Comparison of ENCODE assay signal across 8 cellular contexts in the genomic region with DNA sequence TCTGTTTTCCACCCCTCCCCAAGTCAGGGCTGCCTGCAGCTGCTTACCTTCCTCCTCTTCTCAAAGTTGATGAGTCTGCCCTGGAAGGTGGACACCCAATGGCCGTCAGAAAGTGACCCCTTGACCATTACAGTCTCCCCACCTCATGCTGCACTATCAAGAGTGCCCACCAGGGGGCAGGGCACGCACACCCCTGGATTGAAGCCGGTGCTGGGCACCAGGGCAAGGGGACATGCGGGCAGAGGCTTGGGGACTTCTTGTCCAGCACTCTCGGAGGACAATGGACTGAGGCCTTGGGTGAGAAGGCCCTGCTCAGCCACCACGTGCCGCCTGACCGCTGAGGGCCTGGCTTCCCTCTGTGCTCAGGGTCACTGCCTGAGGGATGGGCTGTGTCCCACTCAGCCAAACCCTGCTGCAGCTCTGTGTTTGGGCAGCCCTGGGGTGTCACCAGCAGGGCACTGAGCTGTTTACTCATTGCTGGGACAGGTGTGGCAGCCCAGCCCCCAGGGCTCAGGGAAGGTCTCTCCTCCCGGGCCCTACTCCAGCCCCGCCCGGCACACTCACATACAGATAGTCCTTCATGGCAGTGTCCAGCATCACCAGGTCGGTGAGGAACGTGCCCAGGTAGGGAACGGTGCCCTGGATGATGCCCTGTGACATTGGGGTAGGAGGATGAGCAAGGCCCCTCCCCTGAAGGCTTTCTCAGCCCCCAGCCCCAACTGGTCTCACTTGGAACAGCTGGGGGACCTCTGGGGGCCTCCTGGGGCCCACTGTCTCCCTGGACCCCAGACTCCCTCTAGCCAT. TPM values are rescaled to one million over a fixed set of nuclear protein-coding genes. Genes with fewer than 3 reads are reported as not detected.
DNase-seq lines count a peak whose midpoint lies in the region; ATAC-seq, FAIRE-seq and TF ChIP-seq lines count a peak whose summit lies in the region.

No MANE protein-coding gene starts in this region.

- FAIRE-seq in bronchial epithelial cell (lab: Jason Lieb, UNC) (no peak), kidney (lab: Jason Lieb, UNC) (no peak)

- DNase-seq in BE2C (peak; percentile 67), bronchial epithelial cell (ENCODE audit: low read depth) (no peak), kidney (peak; percentile 85), NCI-H446 (lab: John Stamatoyannopoulos, UW) (no peak)
- peak; percentile 36 for DNase-seq in stimulated activated CD8-positive, alpha-beta memory T cell treated with anti-CD3 and anti-CD28 coated beads, Interleukin-12 subunit alpha, Interleukin-12 subunit beta, amount 100 ng/mL, for 1 hour (ENCODE audit: low read depth)

- no peak overlapping the region for H3K4me3 ChIP-seq in BE2C (ENCODE audit: low read depth, low read length)
- H3K4me3 ChIP-seq in HEK293 (ENCODE audit: low read depth, low read length): no peak overlapping the region
- H3K4me3 ChIP-seq in bronchial epithelial cell (ENCODE audit: low read depth, low read length): no peak overlapping the region
- H3K4me3 ChIP-seq in kidney (ENCODE audit: low read length in 2 of 2): no peak overlapping the region

- no peak overlapping the region for H3K27ac ChIP-seq in HEK293 (ENCODE audit: extremely low read depth, low read depth, low read length)
- H3K27ac ChIP-seq in VCaP: no peak overlapping the region
- no peak overlapping the region for H3K27ac ChIP-seq in kidney (ENCODE audit: low read depth in 2 of 2, low read length in 2 of 2)

- H3K36me3 ChIP-seq in BE2C (peaks cover 96% of the 10 kb centered on the region), HEK293 (ENCODE audit: control insufficient read depth in 2 of 2, insufficient read depth in 1 of 2, low read length in 2 of 2) (peaks cover 0 to 96% of the 10 kb centered on the region in 2 experiments; a peak in 2 of 3 replicates), bronchial epithelial cell (ENCODE audit: control insufficient read depth, insufficient read depth, low read length) (peaks cover 69% of the 10 kb centered on the region), kidney (ENCODE audit: control insufficient read depth in 1 of 2, insufficient read depth in 2 of 2, low read length in 2 of 2) (peaks cover 30 to 54% of the 10 kb centered on the region in 2 donors)

- H3K9ac ChIP-seq in kidney (ENCODE audit: low read length in 2 of 2): no peak overlapping the region

- CTCF ChIA-PET in HEK293 (lab: Yijun Ruan, JAX): interaction anchor here (0.6 to 22.4 kb wide), 22 partner anchors 9 to 623 kb away, joined by 3 to 342 read pairs (median 4); a partner anchor contains a TSS

- ATAC-seq in GM18867 (IDR thresholded peaks at IDR 0.05; ENCODE audit: unreplicated experiment): no peak

- no peaks in the 10 kb centered on the region for H3K4me1 ChIP-seq in BE2C
- no peaks in the 10 kb centered on the region for H3K4me1 ChIP-seq in HEK293 (ENCODE audit: control insufficient read depth, insufficient read depth, low read length)
- no peaks in the 10 kb centered on the region for H3K4me1 ChIP-seq in kidney (ENCODE audit: control insufficient read depth in 1 of 2, insufficient read depth in 1 of 2, low read depth in 1 of 2, low read length in 2 of 2)

- intact Hi-C loops in kidney (cut with DNase I): loop anchor here (5.0 kb wide), 1 partner anchor 39 kb away; no protein-coding TSS in a partner anchor

- TF ChIP-seq CTCF in BE2C (IDR thresholded peaks at IDR 0.05; ENCODE audit: low read depth, low read length) (peak; percentile 93), HEK293 (tag by site-specific recombination; IDR thresholded peaks at IDR 0.05) (peak; percentile 89), VCaP (conservative IDR thresholded peaks at IDR 0.05) (peak; percentile 93), bronchial epithelial cell (IDR thresholded peaks at IDR 0.05; ENCODE audit: insufficient read depth, low read length, severe bottlenecking) (peak; percentile 88), kidney (IDR thresholded peaks at IDR 0.05; ENCODE audit: borderline replicate concordance, extremely low read depth, insufficient read depth) (peak; percentile 96)

- H3K27me3 ChIP-seq in BE2C (no peaks in the 10 kb centered on the region), bronchial epithelial cell (ENCODE audit: control insufficient read depth, insufficient read depth, low read length) (no peaks in the 10 kb centered on the region)

- POLR2A ChIA-PET in HEK293 (lab: Yijun Ruan, JAX): interaction anchor here (0.6 to 1.4 kb wide), 3 partner anchors 9 to 73 kb away, joined by 3 read pairs; a partner anchor contains a TSS

- H3K9me3 ChIP-seq in BE2C (no peaks in the 10 kb centered on the region), HEK293 (ENCODE audit: control insufficient read depth, insufficient read depth, low read depth, low read length) (no peaks in the 10 kb centered on the region), kidney (ENCODE audit: control insufficient read depth in 1 of 2, low read length in 2 of 2) (no peaks in the 10 kb centered on the region)

TF ChIP-seq in HEK293, 187 proteins besides CTCF, POLR2A, EP300 and RAD21 (continues in another document):
- TF ChIP-seq BCL11A (tag by site-specific recombination; IDR thresholded peaks at IDR 0.05; ENCODE audit: low read depth) (peak; percentile 78), ZIC2 (tag by site-specific recombination; IDR thresholded peaks at IDR 0.05) (no peak), ZNF501 (tag by site-specific recombination; IDR thresholded peaks at IDR 0.05) (no peak), BCL11B (tag by site-specific recombination; IDR thresholded peaks at IDR 0.05; ENCODE audit: low read depth) (peak; percentile 55; the same call in 1 of the 2 replicates), ZNF791 (tag by site-specific recombination; IDR thresholded peaks at IDR 0.05) (no peak), ZNF670 (tag by site-specific recombination; IDR thresholded peaks at IDR 0.05; ENCODE audit: low read depth) (no peak), ZNF175 (tag by site-specific recombination; IDR thresholded peaks at IDR 0.05) (no peak), ZNF843 (tag by site-specific recombination; IDR thresholded peaks at IDR 0.05) (no peak), ZNF169 (tag by site-specific recombination; IDR thresholded peaks at IDR 0.05) (no peak), FEZF1 (tag by site-specific recombination; IDR thresholded peaks at IDR 0.05) (no peak), SCRT2 (tag by site-specific recombination; IDR thresholded peaks at IDR 0.05) (no peak), ZNF654 (tag by site-specific recombination; IDR thresholded peaks at IDR 0.05; ENCODE audit: low read depth) (peak; percentile 43)
- TF ChIP-seq, protein P1, sequence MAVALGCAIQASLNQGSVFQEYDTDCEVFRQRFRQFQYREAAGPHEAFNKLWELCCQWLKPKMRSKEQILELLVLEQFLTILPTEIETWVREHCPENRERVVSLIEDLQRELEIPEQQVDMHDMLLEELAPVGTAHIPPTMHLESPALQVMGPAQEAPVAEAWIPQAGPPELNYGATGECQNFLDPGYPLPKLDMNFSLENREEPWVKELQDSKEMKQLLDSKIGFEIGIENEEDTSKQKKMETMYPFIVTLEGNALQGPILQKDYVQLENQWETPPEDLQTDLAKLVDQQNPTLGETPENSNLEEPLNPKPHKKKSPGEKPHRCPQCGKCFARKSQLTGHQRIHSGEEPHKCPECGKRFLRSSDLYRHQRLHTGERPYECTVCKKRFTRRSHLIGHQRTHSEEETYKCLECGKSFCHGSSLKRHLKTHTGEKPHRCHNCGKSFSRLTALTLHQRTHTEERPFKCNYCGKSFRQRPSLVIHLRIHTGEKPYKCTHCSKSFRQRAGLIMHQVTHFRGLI (tag by site-specific recombination; IDR thresholded peaks at IDR 0.05): no peak
- TF ChIP-seq, protein P2, sequence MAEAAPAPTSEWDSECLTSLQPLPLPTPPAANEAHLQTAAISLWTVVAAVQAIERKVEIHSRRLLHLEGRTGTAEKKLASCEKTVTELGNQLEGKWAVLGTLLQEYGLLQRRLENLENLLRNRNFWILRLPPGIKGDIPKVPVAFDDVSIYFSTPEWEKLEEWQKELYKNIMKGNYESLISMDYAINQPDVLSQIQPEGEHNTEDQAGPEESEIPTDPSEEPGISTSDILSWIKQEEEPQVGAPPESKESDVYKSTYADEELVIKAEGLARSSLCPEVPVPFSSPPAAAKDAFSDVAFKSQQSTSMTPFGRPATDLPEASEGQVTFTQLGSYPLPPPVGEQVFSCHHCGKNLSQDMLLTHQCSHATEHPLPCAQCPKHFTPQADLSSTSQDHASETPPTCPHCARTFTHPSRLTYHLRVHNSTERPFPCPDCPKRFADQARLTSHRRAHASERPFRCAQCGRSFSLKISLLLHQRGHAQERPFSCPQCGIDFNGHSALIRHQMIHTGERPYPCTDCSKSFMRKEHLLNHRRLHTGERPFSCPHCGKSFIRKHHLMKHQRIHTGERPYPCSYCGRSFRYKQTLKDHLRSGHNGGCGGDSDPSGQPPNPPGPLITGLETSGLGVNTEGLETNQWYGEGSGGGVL (tag by site-specific recombination; IDR thresholded peaks at IDR 0.05): no peak
- TF ChIP-seq, protein P3, sequence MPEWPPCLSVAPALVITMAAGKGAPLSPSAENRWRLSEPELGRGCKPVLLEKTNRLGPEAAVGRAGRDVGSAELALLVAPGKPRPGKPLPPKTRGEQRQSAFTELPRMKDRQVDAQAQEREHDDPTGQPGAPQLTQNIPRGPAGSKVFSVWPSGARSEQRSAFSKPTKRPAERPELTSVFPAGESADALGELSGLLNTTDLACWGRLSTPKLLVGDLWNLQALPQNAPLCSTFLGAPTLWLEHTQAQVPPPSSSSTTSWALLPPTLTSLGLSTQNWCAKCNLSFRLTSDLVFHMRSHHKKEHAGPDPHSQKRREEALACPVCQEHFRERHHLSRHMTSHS (tag by site-specific recombination; IDR thresholded peaks at IDR 0.05): no peak
- TF ChIP-seq, protein P4, sequence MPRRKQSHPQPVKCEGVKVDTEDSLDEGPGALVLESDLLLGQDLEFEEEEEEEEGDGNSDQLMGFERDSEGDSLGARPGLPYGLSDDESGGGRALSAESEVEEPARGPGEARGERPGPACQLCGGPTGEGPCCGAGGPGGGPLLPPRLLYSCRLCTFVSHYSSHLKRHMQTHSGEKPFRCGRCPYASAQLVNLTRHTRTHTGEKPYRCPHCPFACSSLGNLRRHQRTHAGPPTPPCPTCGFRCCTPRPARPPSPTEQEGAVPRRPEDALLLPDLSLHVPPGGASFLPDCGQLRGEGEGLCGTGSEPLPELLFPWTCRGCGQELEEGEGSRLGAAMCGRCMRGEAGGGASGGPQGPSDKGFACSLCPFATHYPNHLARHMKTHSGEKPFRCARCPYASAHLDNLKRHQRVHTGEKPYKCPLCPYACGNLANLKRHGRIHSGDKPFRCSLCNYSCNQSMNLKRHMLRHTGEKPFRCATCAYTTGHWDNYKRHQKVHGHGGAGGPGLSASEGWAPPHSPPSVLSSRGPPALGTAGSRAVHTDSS (tag by site-specific recombination; IDR thresholded peaks at IDR 0.05): no peak

RNA-seq across cellular contexts. Expression of a gene that starts 17.7 kb away (rescaled TPM):
- 327 TPM for polyA plus RNA-seq in BE2C (2012; ENCODE audit: insufficient read depth, insufficient read length, low read depth)
- total RNA-seq in bronchial epithelial cell (18.7 and 21.1 TPM in 2 replicates), kidney (43.3 TPM)
- polyA plus RNA-seq in kidney (ENCODE audit: insufficient read depth, low read depth, low replicate concordance): 13.0 TPM

RNA-seq across cellular contexts. Expression of a gene that starts 41.6 kb away (rescaled TPM):
- polyA plus RNA-seq in BE2C (2012; ENCODE audit: insufficient read depth, insufficient read length, low read depth): 5.6 TPM
- total RNA-seq in bronchial epithelial cell (0.53 and 1.3 TPM in 2 replicates), kidney (1.0 TPM)
- polyA plus RNA-seq in kidney (ENCODE audit: insufficient read depth, low read depth, low replicate concordance): 16.7 TPM

Comparison
In these comparisons a context has a peak if more than half of its experiments do, and no peak if none do; other contexts are left out.
1. DNase-seq: peak in BE2C (single experiment), kidney (single experiment) and stimulated activated CD8-positive, alpha-beta memory T cell treated with anti-CD3 and anti-CD28 coated beads, Interleukin-12 subunit alpha, Interleukin-12 subunit beta, amount 100 ng/mL, for 1 hour (single experiment); none in bronchial epithelial cell (single experiment) and NCI-H446 (0 of 2).
2. Peak in every context shown above with its lines, with median percentiles within 50 percentile points of each other: CTCF ChIP-seq.